12 cellular contexts compared by ENCODE assay signal in the genomic region with DNA sequence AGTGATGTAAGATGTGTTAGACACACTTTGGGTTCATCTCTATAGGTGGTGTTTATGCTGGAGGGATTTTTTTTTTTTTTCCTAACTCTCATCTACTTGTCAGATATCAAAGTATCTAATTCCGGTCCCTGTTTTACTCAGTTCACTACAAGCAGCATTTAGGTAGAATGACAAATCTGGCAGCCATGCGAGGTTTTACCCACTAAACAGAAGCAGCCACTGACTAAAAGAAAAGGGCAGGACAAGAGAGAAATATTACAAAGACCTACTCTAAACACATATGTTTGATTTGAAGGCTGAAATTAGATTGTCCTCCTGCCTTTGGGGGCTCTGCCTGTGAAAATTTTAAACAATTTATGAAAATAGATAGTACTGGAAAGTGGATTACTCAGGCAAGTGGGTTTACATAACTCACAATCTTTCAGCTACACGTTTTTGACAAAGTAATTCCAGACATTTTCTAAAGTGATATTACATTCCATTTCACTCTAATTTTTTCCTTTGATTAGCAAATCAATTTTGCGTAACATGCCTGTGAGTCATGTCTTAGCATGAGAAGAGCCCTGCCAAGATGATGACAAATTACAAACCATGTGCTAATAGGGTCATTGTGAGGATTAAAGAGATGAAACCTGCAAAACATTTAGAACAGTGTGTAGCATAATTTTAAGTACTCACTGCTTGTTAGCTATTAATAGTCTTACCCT.
DNase-seq lines count a peak whose midpoint lies in the region; ATAC-seq and TF ChIP-seq lines count a peak whose summit lies in the region.
"Had no signal": no experiment of that assay in that cellular context is flagged by ENCODE, and none has a peak within 500 bp of the region (broad histone marks: within the 10 kb centered on the region; RNA-seq: fewer than 3 reads in every experiment).

No MANE protein-coding gene starts in this region.

- H3K36me3 ChIP-seq in BJ (ENCODE audit: control insufficient read depth, insufficient read depth, low read length) = no peaks in the 10 kb centered on the region
- H3K36me3 ChIP-seq: right atrium auricular region had no signal

- CTCF ChIA-PET in BJ (lab: Yijun Ruan, JAX) = no interaction called here

- H3K36me3 Mint-ChIP-seq in mesothelial cell of epicardium = peaks cover under 1% of the 10 kb centered on the region

- H3K27ac ChIP-seq in caudate nucleus (ENCODE audit: low read depth, low read length) = peak overlapping the region; percentile 40
- H3K27ac ChIP-seq: right atrium auricular region had no signal

- no peaks in the 10 kb centered on the region for H3K27me3 Mint-ChIP-seq in mesothelial cell of epicardium (ENCODE audit: low read depth)

- no peak overlapping the region for H3K4me3 ChIP-seq in BJ (ENCODE audit: low read depth, low read length)
- H3K4me3 ChIP-seq: K562, right atrium auricular region had no signal

- H3K9me3 Mint-ChIP-seq in mesothelial cell of epicardium = peaks cover 11% of the 10 kb centered on the region

- POLR2A ChIA-PET in BJ (lab: Charles Lee) = no interaction called here

- DNase-seq in BJ (ENCODE audit: low read depth) (peak; percentile 61), NCI-H226 (peak; percentile 78), caudate nucleus (lab: John Stamatoyannopoulos, UW) (peak in 3 of 61 donors; percentile 4 to 58 (median 30)), mesothelial cell of epicardium (ENCODE audit: low spot score in 2 of 2, unreplicated experiment in 2 of 2) (no peak), NCI-H1417 (lab: John Stamatoyannopoulos, UW) (no peak), epidermal melanocyte (ENCODE audit: insufficient read length, low spot score) (no peak)
- DNase-seq in stimulated activated CD4-positive, alpha-beta T cell treated with anti-CD3 and anti-CD28 coated beads, Interleukin-12 subunit alpha, Interleukin-12 subunit beta, amount 100 ng/mL, for 4 hours = no peak
- DNase-seq: NCI-H2227 treated with DMSO at 0.1 percent for 48 hours, T-helper 2 cell had no signal

- H3K27ac Mint-ChIP-seq in mesothelial cell of epicardium = peak overlapping the region; percentile 64

- no peak for ATAC-seq in GM19397 (IDR thresholded peaks at IDR 0.05; ENCODE audit: unreplicated experiment)
- ATAC-seq: K562 had no signal

- H3K4me1 Mint-ChIP-seq in mesothelial cell of epicardium = peaks cover 21% of the 10 kb centered on the region

- no peak for TF ChIP-seq CTCF in BJ (IDR thresholded peaks at IDR 0.05; ENCODE audit: insufficient read depth, low read depth, low read length)
- TF ChIP-seq CTCF in mesothelial cell of epicardium (IDR thresholded peaks at IDR 0.05; ENCODE audit: unreplicated experiment) = no peak

- H3K27me3 ChIP-seq in BJ (ENCODE audit: control insufficient read depth, insufficient read depth, low read length) = no peaks in the 10 kb centered on the region
- H3K27me3 ChIP-seq: right atrium auricular region had no signal

- no peak overlapping the region for H3K4me3 Mint-ChIP-seq in mesothelial cell of epicardium

Comparison
In these comparisons a context has a peak if more than half of its experiments do, and no peak if none do; other contexts are left out.
1. DNase-seq: peak in BJ (single experiment) and NCI-H226 (single experiment); none in mesothelial cell of epicardium (0 of 2), NCI-H1417 (0 of 3), epidermal melanocyte (single experiment) and stimulated activated CD4-positive, alpha-beta T cell treated with anti-CD3 and anti-CD28 coated beads, Interleukin-12 subunit alpha, Interleukin-12 subunit beta, amount 100 ng/mL, for 4 hours (single experiment).